ENCODE assay signal across 7 cellular contexts in genomic region chr5:134100283-134101011, GRCh38. TPM values are rescaled to one million over a fixed set of nuclear protein-coding genes. Genes with fewer than 3 reads are reported as not detected.
DNase-seq lines count a peak whose midpoint lies in the region; ATAC-seq and TF ChIP-seq lines count a peak whose summit lies in the region.

No MANE protein-coding gene starts in this region.

- peaks cover 12% of the 10 kb centered on the region for H3K4me1 Mint-ChIP-seq in chondrocyte (ENCODE audit: low read depth)

- no peaks in the 10 kb centered on the region for H3K36me3 Mint-ChIP-seq in chondrocyte (ENCODE audit: low read depth)

- H3K27me3 Mint-ChIP-seq in chondrocyte (ENCODE audit: low read depth): peaks cover 1% of the 10 kb centered on the region

- no peak overlapping the region for H3K4me3 Mint-ChIP-seq in chondrocyte (ENCODE audit: unreplicated experiment)

- H3K9me3 Mint-ChIP-seq in chondrocyte (ENCODE audit: low read depth): no peaks in the 10 kb centered on the region

- TF ChIP-seq CTCF in chondrocyte (IDR thresholded peaks at IDR 0.05): no peak

- peak overlapping the region; percentile 69 for H3K27ac Mint-ChIP-seq in chondrocyte (ENCODE audit: unreplicated experiment)

- ATAC-seq in GM19328 (IDR thresholded peaks at IDR 0.05; ENCODE audit: unreplicated experiment): peak; percentile 75
- ATAC-seq in HG03175 (IDR thresholded peaks at IDR 0.05; ENCODE audit: unreplicated experiment): peak; percentile 83

- peak; percentile 72 to 73 for DNase-seq in activated CD4-positive, alpha-beta T cell treated with anti-CD3 and anti-CD28 coated beads for 24 hours (ENCODE audit: low read depth in 2 of 2)
- no peak for DNase-seq in chondrocyte (ENCODE audit: low spot score)
- peak; percentile 63 to 68 for DNase-seq in stimulated activated CD4-positive, alpha-beta T cell treated with anti-CD3 and anti-CD28 coated beads, Interleukin-15, amount 100 ng/mL, for 1 hour (ENCODE audit: low read depth in 1 of 2, low spot score in 1 of 2)
- no peak for DNase-seq in HuH-7 (ENCODE audit: low spot score)
- DNase-seq in Kasumi-1 (lab: John Stamatoyannopoulos, UW): no peak

RNA-seq across cellular contexts. Expression of gene TCF7, which starts 14.0 kb away (rescaled TPM):
- 0.53 to 1.2 TPM (median 0.55 TPM) in 3 replicates for total RNA-seq in chondrocyte

Comparison
In these comparisons a context has a peak if more than half of its experiments do, and no peak if none do; other contexts are left out.
1. DNase-seq: peak in activated CD4-positive, alpha-beta T cell treated with anti-CD3 and anti-CD28 coated beads for 24 hours (2 of 2) and stimulated activated CD4-positive, alpha-beta T cell treated with anti-CD3 and anti-CD28 coated beads, Interleukin-15, amount 100 ng/mL, for 1 hour (2 of 2); none in chondrocyte (single experiment), HuH-7 (single experiment) and Kasumi-1 (0 of 2).